ENCODE assay signal across 12 cellular contexts in genomic region chr7:46930336-46930735, GRCh38.
DNase-seq lines count a peak whose midpoint lies in the region; ATAC-seq and TF ChIP-seq lines count a peak whose summit lies in the region.
"Had no signal": no experiment of that assay in that cellular context is flagged by ENCODE, and none has a peak within 500 bp of the region (broad histone marks: within the 10 kb centered on the region; RNA-seq: fewer than 3 reads in every experiment).

No MANE protein-coding gene starts in this region.

- no peak for ATAC-seq in activated CD4-positive, alpha-beta T cell treated with anti-CD3 and anti-CD28 coated beads for 36 hours
- peak; percentile 75 for ATAC-seq in thoracic aorta (ENCODE audit: insufficient number of reproducible peaks, low FRiP score, low read depth)

- no peak overlapping the region for H3K4me3 Mint-ChIP-seq in activated CD4-positive, alpha-beta T cell treated with anti-CD3 and anti-CD28 coated beads, Interleukin-2, amount 10 ng/mL, durations not matched to agents 24 days and 14 days
- no peak overlapping the region for H3K4me3 Mint-ChIP-seq in activated CD4-positive, alpha-beta T cell treated with anti-CD3 and anti-CD28 coated beads for 36 hours
- H3K4me3 Mint-ChIP-seq: B cell had no signal

- H3K36me3 ChIP-seq in SJSA1 = no peaks in the 10 kb centered on the region
- no peaks in the 10 kb centered on the region for H3K36me3 ChIP-seq in thoracic aorta

- H3K27me3 ChIP-seq in SJSA1 (replicated peaks) (no peaks in the 10 kb centered on the region), thoracic aorta (replicated peaks; ENCODE audit: insufficient read depth) (no peaks in the 10 kb centered on the region)

- H3K27ac Mint-ChIP-seq in activated CD4-positive, alpha-beta T cell treated with anti-CD3 and anti-CD28 coated beads, Interleukin-2, amount 10 ng/mL, durations not matched to agents 24 days and 14 days = no peak overlapping the region
- no peak overlapping the region for H3K27ac Mint-ChIP-seq in activated CD4-positive, alpha-beta T cell treated with anti-CD3 and anti-CD28 coated beads for 36 hours
- H3K27ac Mint-ChIP-seq: B cell had no signal

- H3K4me3 ChIP-seq in SJSA1 (no peak overlapping the region), thoracic aorta (no peak overlapping the region)

- POLR2A ChIA-PET in activated CD4-positive, alpha-beta T cell treated with anti-CD3 and anti-CD28 coated beads for 36 hours (lab: Charles Lee) = no interaction called here

- H3K9me3 ChIP-seq in SJSA1 (replicated peaks) = no peaks in the 10 kb centered on the region
- H3K9me3 ChIP-seq in thoracic aorta = no peaks in the 10 kb centered on the region

- H3K27ac ChIP-seq in SJSA1 = no peak overlapping the region
- H3K27ac ChIP-seq in thoracic aorta = no peak overlapping the region
- H3K27ac ChIP-seq: parathyroid adenoma had no signal

- H3K9me3 Mint-ChIP-seq in activated CD4-positive, alpha-beta T cell treated with anti-CD3 and anti-CD28 coated beads, Interleukin-2, amount 10 ng/mL, durations not matched to agents 24 days and 14 days = no peaks in the 10 kb centered on the region
- H3K9me3 Mint-ChIP-seq in activated CD4-positive, alpha-beta T cell treated with anti-CD3 and anti-CD28 coated beads for 36 hours (ENCODE audit: low read depth) = peaks cover 3% of the 10 kb centered on the region

- intact Hi-C loops in activated CD4-positive, alpha-beta T cell treated with anti-CD3 and anti-CD28 coated beads, Interleukin-2, amount 10 ng/mL, durations not matched to agents 24 days and 14 days (cut with micrococcal nuclease) = no loop called here
- intact Hi-C loops in activated CD4-positive, alpha-beta T cell treated with anti-CD3 and anti-CD28 coated beads for 36 hours (cut with DNase I, micrococcal nuclease) = no loop called here

- CTCF ChIA-PET in activated CD4-positive, alpha-beta T cell treated with anti-CD3 and anti-CD28 coated beads for 36 hours (lab: Charles Lee) = no interaction called here

- H3K27me3 Mint-ChIP-seq in activated CD4-positive, alpha-beta T cell treated with anti-CD3 and anti-CD28 coated beads, Interleukin-2, amount 10 ng/mL, durations not matched to agents 24 days and 14 days = no peaks in the 10 kb centered on the region
- no peaks in the 10 kb centered on the region for H3K27me3 Mint-ChIP-seq in activated CD4-positive, alpha-beta T cell treated with anti-CD3 and anti-CD28 coated beads for 36 hours

- no peak for TF ChIP-seq CTCF in thoracic aorta (IDR thresholded peaks at IDR 0.05)

- peak; percentile 2 for DNase-seq in activated CD4-positive, alpha-beta T cell treated with anti-CD3 and anti-CD28 coated beads, Interleukin-2, amount 10 ng/mL, durations not matched to agents 24 days and 14 days
- no peak for DNase-seq in activated CD4-positive, alpha-beta T cell treated with anti-CD3 and anti-CD28 coated beads for 36 hours
- DNase-seq in SJSA1 (ENCODE audit: low read depth in 1 of 2, low spot score in 2 of 2) = peak; percentile 68 to 80
- peak; percentile 93 for DNase-seq in fibroblast of the conjunctiva (ENCODE audit: low read depth)
- DNase-seq in thoracic aorta (ENCODE audit: low spot score) = no peak
- DNase-seq in SW480 (ENCODE audit: low spot score) = no peak
- no peak for DNase-seq in NCI-H1930 (lab: John Stamatoyannopoulos, UW)
- DNase-seq in foreskin melanocyte = no peak
- DNase-seq: activated CD4-positive, alpha-beta T cell treated with anti-CD3 and anti-CD28 coated beads, Interleukin-2, amount 50 U/mL, for 4 hours; anterior cingulate cortex had no signal

- H3K4me1 ChIP-seq in SJSA1 (replicated peaks) = peaks cover 40% of the 10 kb centered on the region
- peaks cover 11 to 24% of the 10 kb centered on the region in 2 donors for H3K4me1 ChIP-seq in thoracic aorta (ENCODE audit: control insufficient read depth in 1 of 2, low read depth in 2 of 2)
- H3K4me1 ChIP-seq: parathyroid adenoma had no signal

- no peaks in the 10 kb centered on the region for H3K4me1 Mint-ChIP-seq in activated CD4-positive, alpha-beta T cell treated with anti-CD3 and anti-CD28 coated beads, Interleukin-2, amount 10 ng/mL, durations not matched to agents 24 days and 14 days
- no peaks in the 10 kb centered on the region for H3K4me1 Mint-ChIP-seq in activated CD4-positive, alpha-beta T cell treated with anti-CD3 and anti-CD28 coated beads for 36 hours
- H3K4me1 Mint-ChIP-seq: B cell had no signal

- H3K36me3 Mint-ChIP-seq in activated CD4-positive, alpha-beta T cell treated with anti-CD3 and anti-CD28 coated beads, Interleukin-2, amount 10 ng/mL, durations not matched to agents 24 days and 14 days (ENCODE audit: low read depth) = no peaks in the 10 kb centered on the region
- no peaks in the 10 kb centered on the region for H3K36me3 Mint-ChIP-seq in activated CD4-positive, alpha-beta T cell treated with anti-CD3 and anti-CD28 coated beads for 36 hours (ENCODE audit: low read depth)

Comparison
In these comparisons a context has a peak if more than half of its experiments do, and no peak if none do; other contexts are left out.
1. DNase-seq: peak in activated CD4-positive, alpha-beta T cell treated with anti-CD3 and anti-CD28 coated beads, Interleukin-2, amount 10 ng/mL, durations not matched to agents 24 days and 14 days (single experiment), SJSA1 (2 of 2) and fibroblast of the conjunctiva (single experiment); none in activated CD4-positive, alpha-beta T cell treated with anti-CD3 and anti-CD28 coated beads for 36 hours (single experiment), thoracic aorta (single experiment), SW480 (single experiment), NCI-H1930 (0 of 2) and foreskin melanocyte (single experiment).